ENCODE assay signal across 1 cellular context in the genomic region with DNA sequence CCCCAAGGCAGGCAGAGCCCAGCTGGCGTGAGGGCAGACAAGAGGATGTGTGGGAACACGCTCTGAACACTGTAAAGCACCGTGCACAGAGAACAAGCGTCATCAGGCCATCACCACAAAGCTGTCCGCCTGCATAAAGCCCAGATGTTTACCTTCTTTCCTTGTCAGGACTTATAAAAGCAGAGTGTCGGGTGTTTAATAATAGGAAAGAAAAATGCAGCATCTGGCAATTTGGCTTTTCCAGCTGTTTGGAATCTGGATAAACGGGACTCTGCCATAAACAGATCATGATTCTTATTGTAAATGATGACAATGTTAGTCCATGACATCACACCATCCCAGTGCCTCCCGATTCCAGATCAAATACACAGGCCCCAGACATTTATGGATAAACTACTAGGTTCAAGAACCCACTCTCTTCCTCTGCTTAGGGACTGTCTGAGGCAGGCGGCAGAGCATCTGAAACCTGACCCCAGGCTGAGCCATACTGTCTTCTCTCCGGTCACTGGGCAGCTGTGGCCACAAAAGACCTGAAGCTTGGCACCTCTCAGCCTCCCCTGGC.
TF ChIP-seq lines count a peak whose summit lies in the region.

No MANE protein-coding gene starts in this region.

TF ChIP-seq in SK-N-SH, 30 proteins besides CTCF, POLR2A, EP300 and RAD21 (continued from another document):
- TF ChIP-seq, protein P1, sequence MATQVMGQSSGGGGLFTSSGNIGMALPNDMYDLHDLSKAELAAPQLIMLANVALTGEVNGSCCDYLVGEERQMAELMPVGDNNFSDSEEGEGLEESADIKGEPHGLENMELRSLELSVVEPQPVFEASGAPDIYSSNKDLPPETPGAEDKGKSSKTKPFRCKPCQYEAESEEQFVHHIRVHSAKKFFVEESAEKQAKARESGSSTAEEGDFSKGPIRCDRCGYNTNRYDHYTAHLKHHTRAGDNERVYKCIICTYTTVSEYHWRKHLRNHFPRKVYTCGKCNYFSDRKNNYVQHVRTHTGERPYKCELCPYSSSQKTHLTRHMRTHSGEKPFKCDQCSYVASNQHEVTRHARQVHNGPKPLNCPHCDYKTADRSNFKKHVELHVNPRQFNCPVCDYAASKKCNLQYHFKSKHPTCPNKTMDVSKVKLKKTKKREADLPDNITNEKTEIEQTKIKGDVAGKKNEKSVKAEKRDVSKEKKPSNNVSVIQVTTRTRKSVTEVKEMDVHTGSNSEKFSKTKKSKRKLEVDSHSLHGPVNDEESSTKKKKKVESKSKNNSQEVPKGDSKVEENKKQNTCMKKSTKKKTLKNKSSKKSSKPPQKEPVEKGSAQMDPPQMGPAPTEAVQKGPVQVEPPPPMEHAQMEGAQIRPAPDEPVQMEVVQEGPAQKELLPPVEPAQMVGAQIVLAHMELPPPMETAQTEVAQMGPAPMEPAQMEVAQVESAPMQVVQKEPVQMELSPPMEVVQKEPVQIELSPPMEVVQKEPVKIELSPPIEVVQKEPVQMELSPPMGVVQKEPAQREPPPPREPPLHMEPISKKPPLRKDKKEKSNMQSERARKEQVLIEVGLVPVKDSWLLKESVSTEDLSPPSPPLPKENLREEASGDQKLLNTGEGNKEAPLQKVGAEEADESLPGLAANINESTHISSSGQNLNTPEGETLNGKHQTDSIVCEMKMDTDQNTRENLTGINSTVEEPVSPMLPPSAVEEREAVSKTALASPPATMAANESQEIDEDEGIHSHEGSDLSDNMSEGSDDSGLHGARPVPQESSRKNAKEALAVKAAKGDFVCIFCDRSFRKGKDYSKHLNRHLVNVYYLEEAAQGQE (IDR thresholded peaks at IDR 0.05; ENCODE audit: low read depth, low read length), result no peak
- TF ChIP-seq NFIC (IDR thresholded peaks at IDR 0.05; ENCODE audit: borderline replicate concordance) (no peak), GABPA (IDR thresholded peaks at IDR 0.05; ENCODE audit: low read depth) (no peak), ELF1 (IDR thresholded peaks at IDR 0.05) (no peak), GATA2 (CRISPR knock-in tag; IDR thresholded peaks at IDR 0.05) (no peak), NRF1 (IDR thresholded peaks at IDR 0.05; ENCODE audit: low read depth, low read length) (no peak), TCF12 (IDR thresholded peaks at IDR 0.05) (no peak)
- TF ChIP-seq, protein P2, sequence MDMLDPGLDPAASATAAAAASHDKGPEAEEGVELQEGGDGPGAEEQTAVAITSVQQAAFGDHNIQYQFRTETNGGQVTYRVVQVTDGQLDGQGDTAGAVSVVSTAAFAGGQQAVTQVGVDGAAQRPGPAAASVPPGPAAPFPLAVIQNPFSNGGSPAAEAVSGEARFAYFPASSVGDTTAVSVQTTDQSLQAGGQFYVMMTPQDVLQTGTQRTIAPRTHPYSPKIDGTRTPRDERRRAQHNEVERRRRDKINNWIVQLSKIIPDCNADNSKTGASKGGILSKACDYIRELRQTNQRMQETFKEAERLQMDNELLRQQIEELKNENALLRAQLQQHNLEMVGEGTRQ (IDR thresholded peaks at IDR 0.05; ENCODE audit: borderline replicate concordance, low read depth, low read length), result no peak
